Comparison of ENCODE assay signal across 9 cellular contexts in genomic region chr16:31200821-31201510, GRCh38. TPM values are rescaled to one million over a fixed set of nuclear protein-coding genes. Genes with fewer than 3 reads are reported as not detected.
DNase-seq lines count a peak whose midpoint lies in the region; ATAC-seq, FAIRE-seq and TF ChIP-seq lines count a peak whose summit lies in the region.
"Had no signal": no experiment of that assay in that cellular context is flagged by ENCODE, and none has a peak within 500 bp of the region (broad histone marks: within the 10 kb centered on the region; RNA-seq: fewer than 3 reads in every experiment).

No MANE protein-coding gene starts in this region.

- H4K91ac ChIP-seq in H1 (replicated peaks; ENCODE audit: insufficient read length, low read length): no peak overlapping the region

- H3K9me3 ChIP-seq in H1 (ENCODE audit: insufficient read depth in 2 of 2, low read depth in 1 of 2, low read length in 1 of 2) (no peaks in the 10 kb centered on the region), small intestine (ENCODE audit: control insufficient read depth, low read depth) (no peaks in the 10 kb centered on the region), thyroid gland (no peaks in the 10 kb centered on the region)

- no peak overlapping the region for H3K18ac ChIP-seq in H1 (ENCODE audit: extremely low read depth, low read length)

- no peaks in the 10 kb centered on the region for H3K27me3 Mint-ChIP-seq in T-cell

- H4K8ac ChIP-seq in H1 (ENCODE audit: extremely low read depth, insufficient read depth, low read length): no peak overlapping the region

- no peak overlapping the region for H3K4ac ChIP-seq in H1 (replicated peaks; ENCODE audit: insufficient read length, low read depth, low read length)

- H3K27ac Mint-ChIP-seq in T-cell: peak overlapping the region; percentile 57 to 87

- peak overlapping the region; percentile 87 to 90 (median 89) for H3K4me3 Mint-ChIP-seq in T-cell

- no peak overlapping the region for H4K5ac ChIP-seq in H1 (ENCODE audit: insufficient read length, low read depth, low read length)

- intact Hi-C loops in thyroid gland (cut with DNase I): no loop called here

- H3K36me3 ChIP-seq in H1 (ENCODE audit: control insufficient read depth in 2 of 4, insufficient read depth in 4 of 4, low read length in 3 of 4): peaks cover 0 to 8% (median 6%) of the 10 kb centered on the region in 4 experiments; a peak in 6 of 8 replicates
- H3K36me3 ChIP-seq in small intestine (ENCODE audit: control insufficient read depth in 2 of 2, insufficient read depth in 2 of 2, low read length in 2 of 2): no peaks in the 10 kb centered on the region
- H3K36me3 ChIP-seq in thyroid gland: peaks cover 6 to 8% of the 10 kb centered on the region in 2 donors

- H3K14ac ChIP-seq in H1 (ENCODE audit: insufficient read length): no peak overlapping the region

- H3K27me3 ChIP-seq in H1 (replicated peaks in 1 of 4; ENCODE audit: control insufficient read depth in 3 of 4, extremely low read depth in 1 of 4, insufficient read depth in 3 of 4, low read length in 3 of 4) (peaks cover 0 to 6% (median 3%) of the 10 kb centered on the region in 4 experiments; a peak in 3 of 7 replicates), small intestine (ENCODE audit: control insufficient read depth in 2 of 2, insufficient read depth in 2 of 2, low read length in 2 of 2) (no peaks in the 10 kb centered on the region), thyroid gland (no peaks in the 10 kb centered on the region)

- no peak overlapping the region for H2BK20ac ChIP-seq in H1 (ENCODE audit: low read length)

- H2BK120ac ChIP-seq in H1 (replicated peaks; ENCODE audit: low read depth, low read length): no peak overlapping the region

- peaks cover 0 to 7% (median 4%) of the 10 kb centered on the region in 4 experiments; a peak in 5 of 7 replicates for H3K4me1 ChIP-seq in H1 (replicated peaks in 1 of 4; ENCODE audit: control insufficient read depth in 3 of 4, insufficient read depth in 4 of 4, low read length in 3 of 4)
- peaks cover 0 to 4% of the 10 kb centered on the region in 2 donors for H3K4me1 ChIP-seq in small intestine (ENCODE audit: control insufficient read depth in 2 of 2, insufficient read depth in 1 of 2, low read depth in 1 of 2, low read length in 1 of 2)
- peaks cover 0 to 19% of the 10 kb centered on the region in 2 donors for H3K4me1 ChIP-seq in thyroid gland

- no peak overlapping the region for H2AK5ac ChIP-seq in H1 (ENCODE audit: low read depth, low read length)

- H3K4me1 Mint-ChIP-seq in T-cell: peaks cover 54 to 58% (median 56%) of the 10 kb centered on the region in 3 donors

- TF ChIP-seq CTCF in H1 (IDR thresholded peaks at IDR 0.05; ENCODE audit: control extremely low read depth in 1 of 3, insufficient read depth in 1 of 3, low read depth in 1 of 3, low read length in 3 of 3): no peak
- no peak for TF ChIP-seq CTCF in thyroid gland (IDR thresholded peaks at IDR 0.05)

- peak overlapping the region; percentile 58 for H2BK5ac ChIP-seq in H1 (ENCODE audit: low read depth, low read length)

- no peak overlapping the region; a peak in 1 of 7 replicates for H3K9ac ChIP-seq in H1 (replicated peaks in 1 of 4; ENCODE audit: extremely low read depth in 1 of 4, low read depth in 3 of 4, low read length in 3 of 4)

- H3K27ac ChIP-seq in H1 (ENCODE audit: low read depth, low read length) (no peak overlapping the region), small intestine (ENCODE audit: low read depth in 1 of 2, low read length in 1 of 2) (peak overlapping the region; percentile 82 to 95), thyroid gland (no peak overlapping the region)

- no peak overlapping the region for H2AFZ ChIP-seq in H1 (ENCODE audit: low read length)

- H3K79me2 ChIP-seq in H1 (ENCODE audit: control insufficient read depth in 1 of 2, insufficient read depth in 2 of 2, low read length in 2 of 2): 0 out of 4 replicates have a peak, but pooled peaks cover 0 to 3% of the 10 kb centered on the region in 2 experiments

- H3K9me3 Mint-ChIP-seq in T-cell: no peaks in the 10 kb centered on the region

- peak; percentile 32 to 48 (median 42) for ATAC-seq in T-cell (replicated peaks in 1 of 4)
- ATAC-seq in HG03469 (IDR thresholded peaks at IDR 0.05; ENCODE audit: unreplicated experiment): no peak

- DNase-seq in DMS 273 (lab: John Stamatoyannopoulos, UW; ENCODE audit: unreplicated experiment): peak; percentile 56
- DNase-seq in DMS 273 treated with DMSO at 0.1 percent for 48 hours (lab: John Stamatoyannopoulos, UW): no peak
- peak in 30 of 34 experiments; percentile 36 to 72 (median 54) for DNase-seq in T-cell
- DNase-seq in H1 (ENCODE audit: low read depth in 1 of 2, low spot score in 2 of 2): no peak
- DNase-seq in small intestine: peak; percentile 76
- DNase-seq in NCI-H1105 treated with DMSO at 0.1 percent for 48 hours (lab: John Stamatoyannopoulos, UW): no peak
- DNase-seq in thyroid gland: no peak

- CTCF ChIA-PET in T-cell (lab: Charles Lee) (interaction anchor here (0.6 to 1.7 kb wide), 5 partner anchors 15 to 509 kb away, joined by 3 to 4 read pairs (median 4); no protein-coding TSS in a partner anchor), H1 (lab: Charles Lee; ENCODE audit: partially characterized antibody) (interaction anchor here (0.6 to 4.1 kb wide), 12 partner anchors 11 to 668 kb away, joined by 3 to 10 read pairs (median 4); partner anchors contain the start of genes PYDC1 and ZNF843)

- H3K4me2 ChIP-seq in H1 (ENCODE audit: insufficient read depth in 1 of 2, low read depth in 2 of 2, low read length in 2 of 2): peak overlapping the region; percentile 90 to 98

- peaks cover 15% of the 10 kb centered on the region; the same call in 1 of the 2 replicates for H3K23me2 ChIP-seq in H1 (ENCODE audit: low read depth, low read length)

- peak overlapping the region; percentile 68; the same call in 1 of the 2 replicates for H2BK12ac ChIP-seq in H1 (ENCODE audit: low read depth, low read length)

- H3K4me3 ChIP-seq in H1 (ENCODE audit: extremely low read depth in 1 of 4, insufficient read depth in 2 of 4, low read depth in 3 of 4, low read length in 4 of 4) (peak overlapping the region in 2 of 4 experiments; percentile 61 to 74; a peak in 2 of 8 replicates), small intestine (ENCODE audit: low read depth in 1 of 2, low read length in 2 of 2) (peak overlapping the region in 1 of 2 donors; percentile 79), thyroid gland (replicated peaks in 1 of 3) (no peak overlapping the region)

- WGBS in H1 (ENCODE audit: extremely low coverage in 1 of 2, insufficient coverage in 1 of 2, insufficient read length in 1 of 2, insufficient replicate concordance in 2 of 2, low coverage in 1 of 2, low lambda C conversion rate in 2 of 2, missing lambda C conversion rate in 1 of 2), 2 experiments: 86% methylated on average over 7 of the region's 7 CpGs; no CpG with 5 or more reads in 1 of the 2 experiments
- 16 to 35% (median 29%) methylated on average over 7 of the region's 7 CpGs for WGBS in small intestine, 3 donors
- 54 to 67% methylated on average over 7 of the region's 7 CpGs for WGBS in thyroid gland, 2 donors

- H2BK15ac ChIP-seq in H1 (ENCODE audit: low read length): no peak overlapping the region

- H3K23ac ChIP-seq in H1 (ENCODE audit: insufficient read length): no peak overlapping the region

- no peak overlapping the region for H3K56ac ChIP-seq in H1 (replicated peaks; ENCODE audit: insufficient read length, low read depth, low read length)

- TF ChIP-seq EP300 in H1 (IDR thresholded peaks at IDR 0.05; ENCODE audit: borderline replicate concordance in 1 of 2, low read depth in 2 of 2, low read length in 2 of 2): no peak

- 0 out of 4 replicates have a peak, but pooled peaks of 1 of the 2 experiments have one; percentile 8 for TF ChIP-seq RAD21 in H1 (IDR thresholded peaks at IDR 0.05 in 1 of 2, conservative IDR thresholded peaks at IDR 0.05 in 1 of 2; ENCODE audit: low read depth in 2 of 2, low read length in 2 of 2)

- H3K79me1 ChIP-seq in H1 (ENCODE audit: low read depth, low read length): peaks cover 9% of the 10 kb centered on the region

- peaks cover 3 to 11% of the 10 kb centered on the region in 2 experiments for H4K20me1 ChIP-seq in H1 (replicated peaks in 1 of 2; ENCODE audit: control insufficient read depth in 1 of 2, insufficient read depth in 2 of 2, low read length in 2 of 2)

- POLR2A ChIA-PET in T-cell (lab: Charles Lee) (interaction anchor here (0.5 to 1.5 kb wide), 5 partner anchors 12 to 1119 kb away, joined by 3 to 6 read pairs (median 3); no protein-coding TSS in a partner anchor), H1 (lab: Charles Lee; ENCODE audit: partially characterized antibody) (interaction anchor here (0.7 to 24.0 kb wide), 24 partner anchors 4 to 251 kb away, joined by 3 to 430 read pairs (median 4); partner anchors contain the start of genes FUS, KAT8, ORAI3 and PYCARD)

- TF ChIP-seq POLR2A in H1 (IDR thresholded peaks at IDR 0.05; ENCODE audit: control extremely low read depth in 1 of 2, low read depth in 2 of 2, low read length in 2 of 2) (no peak), thyroid gland (IDR thresholded peaks at IDR 0.05) (no peak)

- FAIRE-seq in H1 (lab: Jason Lieb, UNC) (no peak), small intestine (lab: Jason Lieb, UNC) (no peak)
- FAIRE-seq: A204.1 had no signal

- H3K36me3 Mint-ChIP-seq in T-cell: peaks cover 5% of the 10 kb centered on the region

RNA-seq across cellular contexts. Expression of gene PYCARD, which starts 1.6 kb away (rescaled TPM):
- total RNA-seq in T-cell: 10 to 100 TPM; 16.1 to 40.3 (median 33.4) TPM
- total RNA-seq in H1 (2021; fragmentation: NEBNext Ultra II Directional; extraction: Animal tissue kit (Norgen Biotek cat#: 25700)): 29.9 and 32.2 TPM in 2 replicates
- 77.9 and 87.0 TPM in 2 replicates for polyA plus RNA-seq in H1 (2011; rRNA removed)
- polyA plus RNA-seq in H1 (2011; cell fraction: cytosol; rRNA removed): 73.9 TPM
- polyA plus RNA-seq in H1 (2011; cell fraction: nucleus; rRNA removed): 54.1 TPM
- 36.7 to 66.7 TPM (median 58.8 TPM) in 4 replicates for polyA plus RNA-seq in H1 (2012, experiment 1 of 2)
- 41.9 TPM for polyA plus RNA-seq in H1 (2012, experiment 2 of 2)
- 29.1 TPM for polyA plus RNA-seq in H1 (2013, experiment 1 of 2)
- polyA plus RNA-seq in H1 (2013, experiment 2 of 2): 29.0 TPM
- polyA minus RNA-seq in H1 (2011; rRNA and poly(A)+ RNA removed): 9.6 and 13.2 TPM in 2 replicates
- polyA minus RNA-seq in H1 (2011; cell fraction: cytosol; rRNA and poly(A)+ RNA removed): 17.5 TPM
- 11.4 TPM for polyA minus RNA-seq in H1 (2011; cell fraction: nucleus; rRNA and poly(A)+ RNA removed)
- polyA plus RNA-seq in small intestine: 100 to 1,000 TPM; 134 to 247 (median 207) TPM
- total RNA-seq in thyroid gland: 10 to 100 TPM in 2 of 4 donors, 1 to 10 TPM in 2; 4.8 to 21.4 (median 12.4) TPM

RNA-seq across cellular contexts. Expression of gene TRIM72, which starts 13.0 kb away (rescaled TPM):
- total RNA-seq in T-cell: under 1 TPM in 3 of 5 donors, not detected in 2; 0.03 to 0.09 (median 0.09) TPM
- total RNA-seq in H1 (2021; fragmentation: NEBNext Ultra II Directional; extraction: Animal tissue kit (Norgen Biotek cat#: 25700)): 1.3 and 2.1 TPM in 2 replicates
- polyA plus RNA-seq in H1 (2011; rRNA removed): 0.57 and 0.97 TPM in 2 replicates
- 0.58 TPM for polyA plus RNA-seq in H1 (2011; cell fraction: cytosol; rRNA removed)
- 1.3 TPM for polyA plus RNA-seq in H1 (2011; cell fraction: nucleus; rRNA removed)
- 0.84 to 1.6 TPM (median 1.1 TPM) in 4 replicates for polyA plus RNA-seq in H1 (2012, experiment 1 of 2)
- polyA plus RNA-seq in H1 (2012, experiment 2 of 2): 0.38 TPM
- polyA plus RNA-seq in H1 (2013, experiment 1 of 2): 0.28 TPM
- 0.26 TPM for polyA plus RNA-seq in H1 (2013, experiment 2 of 2)
- 0.57 and 0.93 TPM in 2 replicates for polyA minus RNA-seq in H1 (2011; rRNA and poly(A)+ RNA removed)
- polyA minus RNA-seq in H1 (2011; cell fraction: cytosol; rRNA and poly(A)+ RNA removed): 2.1 TPM
- 0.50 TPM for polyA minus RNA-seq in H1 (2011; cell fraction: nucleus; rRNA and poly(A)+ RNA removed)
- under 1 TPM; under 0.01 to 0.22 (median 0.04) TPM for polyA plus RNA-seq in small intestine
- under 1 TPM in 2 of 4 donors, not detected in 2; under 0.01 to 0.11 TPM for total RNA-seq in thyroid gland

RNA-seq across cellular contexts. Expression of gene PYDC1, which starts 16.0 kb away (rescaled TPM):
- not detected for total RNA-seq in T-cell
- 3.0 and 3.5 TPM in 2 replicates for total RNA-seq in H1 (2021; fragmentation: NEBNext Ultra II Directional; extraction: Animal tissue kit (Norgen Biotek cat#: 25700))
- polyA plus RNA-seq in H1 (2011; rRNA removed): 5.9 and 11.1 TPM in 2 replicates
- 6.0 TPM for polyA plus RNA-seq in H1 (2011; cell fraction: cytosol; rRNA removed)
- 3.6 TPM for polyA plus RNA-seq in H1 (2011; cell fraction: nucleus; rRNA removed)
- 2.5 to 6.9 TPM (median 3.8 TPM) in 4 replicates for polyA plus RNA-seq in H1 (2012, experiment 1 of 2)
- polyA plus RNA-seq in H1 (2012, experiment 2 of 2): 13.3 TPM
- polyA plus RNA-seq in H1 (2013, experiment 1 of 2): 2.0 TPM
- polyA plus RNA-seq in H1 (2013, experiment 2 of 2): 1.6 TPM
- polyA minus RNA-seq in H1 (2011; rRNA and poly(A)+ RNA removed): 0.56 TPM in 1 of 2 replicates, not detected in the other
- polyA minus RNA-seq in H1 (2011; cell fraction: cytosol; rRNA and poly(A)+ RNA removed): not detected
- not detected for polyA minus RNA-seq in H1 (2011; cell fraction: nucleus; rRNA and poly(A)+ RNA removed)
- not detected for polyA plus RNA-seq in small intestine
- total RNA-seq in thyroid gland: not detected

RNA-seq across cellular contexts. Expression of gene FUS, which starts 21.0 kb away (rescaled TPM):
- total RNA-seq in T-cell (100 to 1,000 TPM; 410 to 963 (median 434) TPM), thyroid gland (10 to 100 TPM; 41.7 to 88.5 (median 70.5) TPM)
- 685 and 686 TPM in 2 replicates for total RNA-seq in H1 (2021; fragmentation: NEBNext Ultra II Directional; extraction: Animal tissue kit (Norgen Biotek cat#: 25700))
- polyA plus RNA-seq in H1 (2011; rRNA removed) (484 and 491 TPM in 2 replicates), small intestine (100 to 1,000 TPM; 147 to 246 (median 172) TPM)
- 464 TPM for polyA plus RNA-seq in H1 (2011; cell fraction: cytosol; rRNA removed)
- polyA plus RNA-seq in H1 (2011; cell fraction: nucleus; rRNA removed): 680 TPM
- 1,043 to 1,228 TPM (median 1,129 TPM) in 4 replicates for polyA plus RNA-seq in H1 (2012, experiment 1 of 2)
- polyA plus RNA-seq in H1 (2012, experiment 2 of 2): 352 TPM
- polyA plus RNA-seq in H1 (2013, experiment 1 of 2): 689 TPM
- polyA plus RNA-seq in H1 (2013, experiment 2 of 2): 688 TPM
- polyA minus RNA-seq in H1 (2011; rRNA and poly(A)+ RNA removed): 207 and 224 TPM in 2 replicates
- 462 TPM for polyA minus RNA-seq in H1 (2011; cell fraction: cytosol; rRNA and poly(A)+ RNA removed)
- polyA minus RNA-seq in H1 (2011; cell fraction: nucleus; rRNA and poly(A)+ RNA removed): 413 TPM

RNA-seq across cellular contexts. Expression of gene PRSS36, which starts 51.1 kb away (rescaled TPM):
- total RNA-seq in T-cell (1 to 10 TPM in 4 of 5 donors, under 1 TPM in 1; 0.42 to 1.2 (median 1.1) TPM), thyroid gland (1 to 10 TPM; 1.4 to 6.6 (median 3.0) TPM)
- 1.3 TPM in 2 replicates for total RNA-seq in H1 (2021; fragmentation: NEBNext Ultra II Directional; extraction: Animal tissue kit (Norgen Biotek cat#: 25700))
- polyA plus RNA-seq in H1 (2011; rRNA removed) (1.9 and 3.1 TPM in 2 replicates), small intestine (10 to 100 TPM in 2 of 3 donors, 1 to 10 TPM in 1; 4.1 to 19.2 (median 12.2) TPM)
- polyA plus RNA-seq in H1 (2011; cell fraction: cytosol; rRNA removed): 2.3 TPM
- polyA plus RNA-seq in H1 (2011; cell fraction: nucleus; rRNA removed): 3.5 TPM
- 0.76 to 1.4 TPM (median 1.1 TPM) in 4 replicates for polyA plus RNA-seq in H1 (2012, experiment 1 of 2)
- polyA plus RNA-seq in H1 (2012, experiment 2 of 2): 0.33 TPM
- polyA plus RNA-seq in H1 (2013, experiment 1 of 2): 0.87 TPM
- 0.68 TPM for polyA plus RNA-seq in H1 (2013, experiment 2 of 2)
- 0.41 TPM in 1 of 2 replicates, not detected in the other for polyA minus RNA-seq in H1 (2011; rRNA and poly(A)+ RNA removed)
- not detected for polyA minus RNA-seq in H1 (2011; cell fraction: cytosol; rRNA and poly(A)+ RNA removed)
- polyA minus RNA-seq in H1 (2011; cell fraction: nucleus; rRNA and poly(A)+ RNA removed): 1.7 TPM

Comparison
In these comparisons a context has a peak if more than half of its experiments do, and no peak if none do; other contexts are left out.
1. DNase-seq: peak in DMS 273 (single experiment), T-cell (30 of 34) and small intestine (single experiment); none in DMS 273 treated with DMSO at 0.1 percent for 48 hours (single experiment), H1 (0 of 2), NCI-H1105 treated with DMSO at 0.1 percent for 48 hours (single experiment) and thyroid gland (0 of 2).
2. H3K27ac ChIP-seq: peak in small intestine (2 of 2); none in H1 (single experiment) and thyroid gland (0 of 3).